16 cellular contexts compared by ENCODE assay signal in the genomic region with DNA sequence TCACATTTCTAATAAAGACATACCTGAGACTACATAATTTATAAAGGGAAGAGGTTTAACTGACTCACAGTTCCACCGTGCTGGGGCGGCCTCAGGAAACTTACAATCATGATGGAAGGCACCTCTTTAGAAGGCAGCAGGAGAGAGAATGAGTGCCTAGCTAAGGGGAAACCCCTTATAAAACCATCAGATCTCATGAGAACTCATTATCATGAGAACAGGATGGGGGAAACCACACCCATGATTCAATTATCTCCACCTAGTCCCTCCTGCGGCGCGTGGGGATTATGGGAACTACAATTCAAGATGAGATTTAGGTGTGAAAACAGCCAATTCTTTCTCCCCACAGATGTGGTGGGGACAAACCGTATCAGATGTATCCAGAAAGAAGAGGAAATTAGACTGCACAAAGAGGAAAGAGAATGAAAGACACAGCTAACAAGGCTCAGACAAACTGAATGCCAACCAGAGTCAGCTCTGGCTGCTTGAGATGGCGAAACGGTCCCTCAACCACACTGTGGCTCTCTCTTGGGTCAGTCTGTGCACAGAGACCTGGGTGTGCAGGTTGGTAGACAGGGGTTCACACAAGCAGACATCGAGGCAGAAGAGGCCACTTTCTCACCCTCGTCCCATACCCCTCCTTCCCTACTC.
DNase-seq lines count a peak whose midpoint lies in the region; ATAC-seq lines count a peak whose summit lies in the region.
"Had no signal": no experiment of that assay in that cellular context is flagged by ENCODE, and none has a peak within 500 bp of the region (broad histone marks: within the 10 kb centered on the region; RNA-seq: fewer than 3 reads in every experiment).

No MANE protein-coding gene starts in this region.

- no peaks in the 10 kb centered on the region for H3K36me3 Mint-ChIP-seq in activated naive CD4-positive, alpha-beta T cell treated with anti-CD3 and anti-CD28 coated beads, Interleukin-2, amount 50 U/mL, for 24 hours
- H3K36me3 Mint-ChIP-seq: brain, T-cell had no signal

- DNase-seq in CMK (ENCODE audit: low read depth) (peak; percentile 25), OCI-M1 (lab: John Stamatoyannopoulos, UW) (peak; percentile 18), KBM-7 (no peak)
- peak; percentile 14 for DNase-seq in stimulated activated CD4-positive, alpha-beta T cell treated with anti-CD3 and anti-CD28 coated beads, Interleukin-4, amount 100 ng/mL, for 1 hour
- DNase-seq: BE2C; effector memory CD4-positive, alpha-beta T cell; NCI-H345; right lobe of liver; stimulated activated naive B cell treated with anti-CD40 and anti-IgM and Interleukin-4, amounts not matched to agents 10 μg/mL and 1 μg/mL and 100 μg/mL, for 72 hours had no signal

- no peak for ATAC-seq in HG02678 (IDR thresholded peaks at IDR 0.05; ENCODE audit: unreplicated experiment)
- ATAC-seq in HG03457 (IDR thresholded peaks at IDR 0.05; ENCODE audit: unreplicated experiment): no peak
- ATAC-seq: GM12878; right lobe of liver; stimulated activated naive B cell treated with anti-CD40 and anti-IgM and Interleukin-4, amounts not matched to agents 10 μg/mL and 1 μg/mL and 100 μg/mL, for 72 hours had no signal

- peak overlapping the region; percentile 48 for H3K27ac Mint-ChIP-seq in activated naive CD4-positive, alpha-beta T cell treated with anti-CD3 and anti-CD28 coated beads, Interleukin-2, amount 50 U/mL, for 24 hours
- H3K27ac Mint-ChIP-seq: brain; stimulated activated naive B cell treated with anti-CD40 and anti-IgM and Interleukin-4, amounts not matched to agents 10 μg/mL and 1 μg/mL and 100 μg/mL, for 72 hours had no signal

- peaks cover 53% of the 10 kb centered on the region for H3K4me1 Mint-ChIP-seq in activated naive CD4-positive, alpha-beta T cell treated with anti-CD3 and anti-CD28 coated beads, Interleukin-2, amount 50 U/mL, for 24 hours
- H3K4me1 Mint-ChIP-seq: brain had no signal

- peaks cover 8% of the 10 kb centered on the region for H3K9me3 Mint-ChIP-seq in activated naive CD4-positive, alpha-beta T cell treated with anti-CD3 and anti-CD28 coated beads, Interleukin-2, amount 50 U/mL, for 24 hours

- peak overlapping the region; percentile 52 for H3K4me3 Mint-ChIP-seq in activated naive CD4-positive, alpha-beta T cell treated with anti-CD3 and anti-CD28 coated beads, Interleukin-2, amount 50 U/mL, for 24 hours
- H3K4me3 Mint-ChIP-seq: brain; memory B cell; stimulated activated naive B cell treated with anti-CD40 and anti-IgM and Interleukin-4, amounts not matched to agents 10 μg/mL and 1 μg/mL and 100 μg/mL, for 72 hours; T-cell had no signal

- H3K27me3 Mint-ChIP-seq in activated naive CD4-positive, alpha-beta T cell treated with anti-CD3 and anti-CD28 coated beads, Interleukin-2, amount 50 U/mL, for 24 hours: no peaks in the 10 kb centered on the region

- in situ Hi-C loops in KBM-7 (cut with MboI; ENCODE audit: low pct_unique_long_range_greater_than_20kb, low sequenced_read_pairs): no loop called here
